In the genomic region with DNA sequence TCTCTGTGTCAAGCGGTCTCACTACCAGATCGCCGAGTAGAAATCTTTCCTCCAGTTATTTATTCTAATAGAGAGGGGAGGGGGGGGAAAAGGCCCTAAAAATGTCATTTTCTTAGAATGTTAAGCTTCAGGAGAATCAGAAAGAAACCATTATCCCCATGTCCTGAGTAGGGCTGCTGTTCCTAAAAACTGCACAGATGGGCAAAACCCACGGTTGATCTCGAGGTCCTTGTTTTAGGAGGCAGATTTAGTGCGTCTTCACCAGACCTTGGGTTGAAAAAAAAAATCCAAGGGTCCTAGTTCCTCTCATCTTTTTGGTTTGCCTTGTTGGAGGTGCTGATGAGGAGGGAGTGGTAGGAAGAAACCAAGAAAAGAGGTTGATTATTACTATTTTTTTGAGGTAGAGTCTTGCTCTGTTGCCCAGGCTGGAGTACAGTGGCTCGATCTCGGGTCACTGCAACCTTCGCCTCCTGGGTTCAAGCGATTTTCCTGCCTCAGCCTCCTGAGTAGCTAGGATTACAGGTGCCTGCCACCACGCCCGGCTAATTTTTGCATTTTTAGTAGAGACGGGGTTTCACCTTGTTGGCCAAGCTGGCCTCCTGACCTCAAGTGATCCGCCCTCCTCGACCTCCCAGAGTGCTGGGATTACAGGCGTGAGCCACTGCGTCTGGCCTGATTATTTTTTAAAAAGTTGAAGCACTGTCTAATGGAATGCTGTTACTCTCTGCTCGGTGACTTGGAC, we compare ENCODE assay signal across 8 cellular contexts. TPM values are rescaled to one million over a fixed set of nuclear protein-coding genes. Genes with fewer than 3 reads are reported as not detected.
DNase-seq lines count a peak whose midpoint lies in the region; ATAC-seq, FAIRE-seq and TF ChIP-seq lines count a peak whose summit lies in the region.

No MANE protein-coding gene starts in this region.

- DNase-seq in bronchial epithelial cell (ENCODE audit: low read depth) = no peak
- DNase-seq in SIG-M5 treated with dmso at 0.1 percent for 504 hours (lab: John Stamatoyannopoulos, UW; ENCODE audit: unreplicated experiment) = no peak
- DNase-seq in HPDE6-E6E7 (ENCODE audit: extremely low spot score) = no peak

- H3K4me1 ChIP-seq in ACC112 (ENCODE audit: control insufficient read depth, insufficient read depth, low read length, unreplicated experiment) = peaks cover 30% of the 10 kb centered on the region
- H3K4me1 ChIP-seq in HUES64 (ENCODE audit: insufficient read depth, low read length) = peaks cover 3% of the 10 kb centered on the region; the same call in 1 of the 2 replicates
- H3K4me1 ChIP-seq in mucosa of stomach (ENCODE audit: control insufficient read depth, insufficient read depth, low read length) = peaks cover 22% of the 10 kb centered on the region

- H3K4me3 ChIP-seq in ACC112 (ENCODE audit: low read depth, low read length) (peak overlapping the region; percentile 91), HUES64 (ENCODE audit: low read length) (peak overlapping the region; percentile 86), bronchial epithelial cell (ENCODE audit: low read depth, low read length) (peak overlapping the region; percentile 80), mucosa of stomach (ENCODE audit: low read length) (peak overlapping the region; percentile 60)

- H3K9ac ChIP-seq in HUES64 (ENCODE audit: low read depth, low read length) (peak overlapping the region; percentile 92; the same call in 1 of the 2 replicates), mucosa of stomach (ENCODE audit: low read length) (peak overlapping the region; percentile 91)

- WGBS in HUES64 = 72% methylated on average over 16 of the region's 18 CpGs

- H2AFZ ChIP-seq in ACC112 (ENCODE audit: low read length, unreplicated experiment) = no peak overlapping the region

- FAIRE-seq in bronchial epithelial cell (lab: Jason Lieb, UNC) = no peak

- 0 out of 2 replicates have a peak, but pooled peaks cover 4% of the 10 kb centered on the region for H3K36me3 ChIP-seq in ACC112 (ENCODE audit: insufficient read depth, low read length)
- H3K36me3 ChIP-seq in HUES64 (ENCODE audit: insufficient read depth, low read length) = peaks cover 21% of the 10 kb centered on the region; the same call in 1 of the 2 replicates
- H3K36me3 ChIP-seq in bronchial epithelial cell (ENCODE audit: control insufficient read depth, insufficient read depth, low read length) = peaks cover 2% of the 10 kb centered on the region
- no peaks in the 10 kb centered on the region for H3K36me3 ChIP-seq in mucosa of stomach (ENCODE audit: control insufficient read depth, insufficient read depth, low read length)

- no peak for ATAC-seq in esophagus mucosa
- ATAC-seq in HG03159 (IDR thresholded peaks at IDR 0.05; ENCODE audit: unreplicated experiment) = no peak

- no peak for TF ChIP-seq CTCF in bronchial epithelial cell (IDR thresholded peaks at IDR 0.05; ENCODE audit: insufficient read depth, low read length, severe bottlenecking)

- H3K79me2 ChIP-seq in ACC112 (ENCODE audit: control insufficient read depth, insufficient read depth, low read length, unreplicated experiment) = peaks cover 61% of the 10 kb centered on the region

- H3K27me3 ChIP-seq in ACC112 (ENCODE audit: insufficient read depth, low read length) (no peaks in the 10 kb centered on the region), HUES64 (ENCODE audit: insufficient read depth, low read length) (peaks cover 6% of the 10 kb centered on the region), bronchial epithelial cell (ENCODE audit: control insufficient read depth, insufficient read depth, low read length) (no peaks in the 10 kb centered on the region), mucosa of stomach (ENCODE audit: control insufficient read depth, insufficient read depth, low read length) (no peaks in the 10 kb centered on the region)

- H3K9me3 ChIP-seq in HUES64 (ENCODE audit: insufficient read depth, low read depth, low read length) (no peaks in the 10 kb centered on the region), mucosa of stomach (ENCODE audit: control insufficient read depth, low read length) (no peaks in the 10 kb centered on the region)

- peak overlapping the region; percentile 89 for H3K27ac ChIP-seq in ACC112 (ENCODE audit: low read depth, low read length)
- no peak overlapping the region for H3K27ac ChIP-seq in HUES64 (ENCODE audit: low read depth, low read length)

RNA-seq across cellular contexts. Expression of a gene that starts 1.4 kb away (rescaled TPM):
- polyA plus RNA-seq in HUES64 (2013, experiment 1 of 2) = 36.2 TPM
- polyA plus RNA-seq in HUES64 (2013, experiment 2 of 2) = 38.4 TPM
- total RNA-seq in bronchial epithelial cell (101 and 121 TPM in 2 replicates), esophagus mucosa (40.4 TPM)

RNA-seq across cellular contexts. Expression of a gene that starts 42.0 kb away (rescaled TPM):
- 0.20 TPM for polyA plus RNA-seq in HUES64 (2013, experiment 1 of 2)
- polyA plus RNA-seq in HUES64 (2013, experiment 2 of 2) = 0.51 TPM
- total RNA-seq in bronchial epithelial cell (1.1 and 1.5 TPM in 2 replicates), esophagus mucosa (6.0 TPM)
